ENCODE assay signal across 1 cellular context in genomic region chr3:136195258-136196063, GRCh38.
TF ChIP-seq lines count a peak whose summit lies in the region.

No MANE protein-coding gene starts in this region.

TF ChIP-seq in HepG2, 621 proteins besides CTCF, POLR2A, EP300 and RAD21 (continued from another document and continues in another):
- no peak for TF ChIP-seq ZNF333 (CRISPR knock-in tag; IDR thresholded peaks at IDR 0.05; ENCODE audit: borderline replicate concordance)
- no peak for TF ChIP-seq NBN (conservative IDR thresholded peaks at IDR 0.05)
- no peak for TF ChIP-seq ZBTB37 (CRISPR knock-in tag; IDR thresholded peaks at IDR 0.05)
- no peak for TF ChIP-seq DNMT3B (CRISPR knock-in tag; conservative IDR thresholded peaks at IDR 0.05)
- peak; percentile 44; the same call in 1 of the 2 replicates for TF ChIP-seq KAT7 (CRISPR knock-in tag; IDR thresholded peaks at IDR 0.05; ENCODE audit: borderline replicate concordance)
- TF ChIP-seq ZNF576 (CRISPR knock-in tag; IDR thresholded peaks at IDR 0.05), result no peak
- no peak for TF ChIP-seq MLX (CRISPR knock-in tag; IDR thresholded peaks at IDR 0.05)
- TF ChIP-seq SIX1 (CRISPR knock-in tag; IDR thresholded peaks at IDR 0.05; ENCODE audit: borderline replicate concordance), result no peak
- no peak for TF ChIP-seq PHF5A (CRISPR knock-in tag; IDR thresholded peaks at IDR 0.05; ENCODE audit: low read depth, unreplicated experiment)
- no peak; the same call in 1 of the 2 replicates for TF ChIP-seq POGZ (CRISPR knock-in tag; IDR thresholded peaks at IDR 0.05)
- no peak for TF ChIP-seq ZNF383 (CRISPR knock-in tag; IDR thresholded peaks at IDR 0.05; ENCODE audit: borderline replicate concordance)
- TF ChIP-seq CHCHD3 (CRISPR knock-in tag; IDR thresholded peaks at IDR 0.05), result no peak
- no peak for TF ChIP-seq ZBTB3 (CRISPR knock-in tag; IDR thresholded peaks at IDR 0.05; ENCODE audit: borderline replicate concordance, low read depth)
- TF ChIP-seq SSRP1 (CRISPR knock-in tag; IDR thresholded peaks at IDR 0.05), result no peak
- TF ChIP-seq ZBTB1 (CRISPR knock-in tag; IDR thresholded peaks at IDR 0.05; ENCODE audit: borderline replicate concordance), result no peak
- no peak for TF ChIP-seq TRIM24 (CRISPR knock-in tag; IDR thresholded peaks at IDR 0.05)
- TF ChIP-seq BATF2 (CRISPR knock-in tag; IDR thresholded peaks at IDR 0.05), result no peak; the same call in 1 of the 2 replicates
- TF ChIP-seq ZBTB25 (CRISPR knock-in tag; IDR thresholded peaks at IDR 0.05), result peak; percentile 2; the same call in 1 of the 2 replicates
- TF ChIP-seq ZNF589 (CRISPR knock-in tag; conservative IDR thresholded peaks at IDR 0.05), result no peak
- TF ChIP-seq JUND (CRISPR knock-in tag; IDR thresholded peaks at IDR 0.05), result no peak
- no peak for TF ChIP-seq ZNF264 (CRISPR knock-in tag; IDR thresholded peaks at IDR 0.05)
- no peak for TF ChIP-seq SP140L (CRISPR knock-in tag; IDR thresholded peaks at IDR 0.05; ENCODE audit: borderline replicate concordance)
- TF ChIP-seq ZSCAN22 (CRISPR knock-in tag; IDR thresholded peaks at IDR 0.05), result no peak
- no peak for TF ChIP-seq ISX (CRISPR knock-in tag; conservative IDR thresholded peaks at IDR 0.05)
- TF ChIP-seq CERS6 (CRISPR knock-in tag; IDR thresholded peaks at IDR 0.05), result no peak
- no peak for TF ChIP-seq BCL3 (CRISPR knock-in tag; IDR thresholded peaks at IDR 0.05)
- 0 out of 2 replicates have a peak, but pooled peaks have one; percentile 13 for TF ChIP-seq ZNF788 (CRISPR knock-in tag; IDR thresholded peaks at IDR 0.05; ENCODE audit: borderline replicate concordance)
- TF ChIP-seq SCMH1 (CRISPR knock-in tag; IDR thresholded peaks at IDR 0.05; ENCODE audit: borderline replicate concordance), result no peak
- TF ChIP-seq ZFP62 (CRISPR knock-in tag; IDR thresholded peaks at IDR 0.05), result no peak
- peak; percentile 98 for TF ChIP-seq ZNF142 (CRISPR knock-in tag; IDR thresholded peaks at IDR 0.05)
- TF ChIP-seq HNF4A (CRISPR knock-in tag; IDR thresholded peaks at IDR 0.05), result no peak; the same call in 1 of the 2 replicates
- TF ChIP-seq TAF1 (CRISPR knock-in tag; IDR thresholded peaks at IDR 0.05), result peak; percentile 57
- TF ChIP-seq ELF1 (CRISPR knock-in tag; IDR thresholded peaks at IDR 0.05), result no peak
- TF ChIP-seq HNF1A (IDR thresholded peaks at IDR 0.05; ENCODE audit: low read depth), result no peak
- TF ChIP-seq HNF1A (CRISPR knock-in tag; IDR thresholded peaks at IDR 0.05; ENCODE audit: borderline replicate concordance), result no peak
- TF ChIP-seq ELF3 (CRISPR knock-in tag; IDR thresholded peaks at IDR 0.05), result no peak
- TF ChIP-seq ZFP1 (CRISPR knock-in tag; IDR thresholded peaks at IDR 0.05), result no peak
- TF ChIP-seq RFX1 (IDR thresholded peaks at IDR 0.05), result no peak
- no peak for TF ChIP-seq KAT8 (CRISPR knock-in tag; IDR thresholded peaks at IDR 0.05)
- no peak for TF ChIP-seq IRX3 (CRISPR knock-in tag; IDR thresholded peaks at IDR 0.05; ENCODE audit: borderline replicate concordance, low read depth)
- no peak for TF ChIP-seq SMARCC2 (IDR thresholded peaks at IDR 0.05)
- TF ChIP-seq PBX2 (CRISPR knock-in tag; IDR thresholded peaks at IDR 0.05), result no peak
- TF ChIP-seq SETDB1 (CRISPR knock-in tag; IDR thresholded peaks at IDR 0.05; ENCODE audit: borderline replicate concordance), result no peak
- no peak for TF ChIP-seq ZNF720 (CRISPR knock-in tag; IDR thresholded peaks at IDR 0.05)
- TF ChIP-seq ZIK1 (CRISPR knock-in tag; IDR thresholded peaks at IDR 0.05; ENCODE audit: borderline replicate concordance, low read depth), result no peak
- TF ChIP-seq NRL (CRISPR knock-in tag; IDR thresholded peaks at IDR 0.05; ENCODE audit: borderline replicate concordance), result no peak; the same call in 1 of the 2 replicates
- no peak for TF ChIP-seq GZF1 (CRISPR knock-in tag; IDR thresholded peaks at IDR 0.05)
- no peak for TF ChIP-seq ZNF296 (CRISPR knock-in tag; conservative IDR thresholded peaks at IDR 0.05)
- no peak for TF ChIP-seq BRF2 (CRISPR knock-in tag; IDR thresholded peaks at IDR 0.05)
- TF ChIP-seq RFXANK (CRISPR knock-in tag; IDR thresholded peaks at IDR 0.05), result no peak
- TF ChIP-seq FOXC1 (CRISPR knock-in tag; IDR thresholded peaks at IDR 0.05; ENCODE audit: borderline replicate concordance), result no peak; the same call in 1 of the 2 replicates
